ENCODE assay signal across 7 cellular contexts in genomic region chr18:23422751-23423418, GRCh38. TPM values are rescaled to one million over a fixed set of nuclear protein-coding genes. Genes with fewer than 3 reads are reported as not detected.
A peak's percentile ranks its signal among the peaks of the same experiment; 100 is the strongest.
DNase-seq lines count a peak whose midpoint lies in the region; ATAC-seq and TF ChIP-seq lines count a peak whose summit lies in the region.

No MANE protein-coding gene starts in this region.

- TF ChIP-seq CTCF in ovary (IDR thresholded peaks at IDR 0.05) = no peak

- no peaks in the 10 kb centered on the region for H3K4me1 ChIP-seq in ovary (ENCODE audit: insufficient read depth)

- peak; percentile 91 for ATAC-seq in GM18499 (IDR thresholded peaks at IDR 0.05; ENCODE audit: insufficient read depth, unreplicated experiment)
- ATAC-seq in GM21786 (IDR thresholded peaks at IDR 0.05; ENCODE audit: unreplicated experiment) = peak; percentile 91

- DNase-seq in HT1080 (ENCODE audit: low read depth) (peak; percentile 50), SW 1271 (lab: John Stamatoyannopoulos, UW) (peak; percentile 38 to 43), hepatic stellate cell (ENCODE audit: low spot score) (peak; percentile 54), ovary (no peak), NCI-H82 treated with DMSO at 0.1 percent for 48 hours (lab: John Stamatoyannopoulos, UW; ENCODE audit: unreplicated experiment) (no peak)

- TF ChIP-seq EP300 in ovary (IDR thresholded peaks at IDR 0.05) = no peak

- H3K27ac ChIP-seq in ovary = no peak overlapping the region

- intact Hi-C loops in ovary (cut with DNase I) = no loop called here

- no peaks in the 10 kb centered on the region for H3K9me3 ChIP-seq in ovary

- no peak for TF ChIP-seq POLR2A in ovary (IDR thresholded peaks at IDR 0.05)

- H3K36me3 ChIP-seq in ovary = no peaks in the 10 kb centered on the region

- no peak overlapping the region for H3K4me3 ChIP-seq in ovary

- no peaks in the 10 kb centered on the region for H3K27me3 ChIP-seq in ovary

- WGBS in ovary, 3 donors = 79 to 89% (median 87%) methylated on average over 4 of the region's 4 CpGs

RNA-seq across cellular contexts. Expression of gene RIOK3, which starts 30.2 kb away (rescaled TPM):
- total RNA-seq in HT1080 (2014; rRNA removed; shearing (Covaris generic)) = 20.7 and 25.5 TPM in 2 replicates
- polyA plus RNA-seq in HT1080 (2015; cell fraction: cytosol; rRNA removed) = 39.6 and 60.0 TPM in 2 replicates
- 109 and 122 TPM in 2 replicates for polyA plus RNA-seq in HT1080 (2015; cell fraction: nucleus; rRNA removed)
- 10 to 100 TPM; 21.5 to 47.6 (median 39.2) TPM for total RNA-seq in ovary
- 10 to 100 TPM; 29.2 to 48.3 TPM for polyA plus RNA-seq in ovary

Comparison
In these comparisons a context has a peak if more than half of its experiments do, and no peak if none do; other contexts are left out.
1. DNase-seq: peak in HT1080 (single experiment), SW 1271 (2 of 2) and hepatic stellate cell (single experiment); none in ovary (0 of 5) and NCI-H82 treated with DMSO at 0.1 percent for 48 hours (single experiment).